ENCODE assay signal across 1 cellular context in genomic region chr2:102235491-102235890, GRCh38.
TF ChIP-seq lines count a peak whose summit lies in the region.

No MANE protein-coding gene starts in this region.

TF ChIP-seq in HepG2, 621 proteins besides CTCF, POLR2A, EP300 and RAD21 (continued from another document and continues in another):
- TF ChIP-seq ZBTB49 (CRISPR knock-in tag; IDR thresholded peaks at IDR 0.05; ENCODE audit: borderline replicate concordance) (no peak), ZMYM3 (CRISPR knock-in tag; IDR thresholded peaks at IDR 0.05) (0 out of 2 replicates have a peak, but pooled peaks have one; percentile 19), ZNF816 (CRISPR knock-in tag; IDR thresholded peaks at IDR 0.05; ENCODE audit: borderline replicate concordance) (no peak), ZNF546 (CRISPR knock-in tag; conservative IDR thresholded peaks at IDR 0.05) (no peak), GABPA (IDR thresholded peaks at IDR 0.05; ENCODE audit: low read depth, low read length) (no peak), GABPA (CRISPR knock-in tag; IDR thresholded peaks at IDR 0.05; ENCODE audit: low read depth) (0 out of 2 replicates have a peak, but pooled peaks have one; percentile 8), PCBP1 (IDR thresholded peaks at IDR 0.05; ENCODE audit: borderline replicate concordance, low read depth, low read length) (no peak), THRA (CRISPR knock-in tag; IDR thresholded peaks at IDR 0.05; ENCODE audit: borderline replicate concordance) (0 out of 2 replicates have a peak, but pooled peaks have one; percentile 29), ZNF879 (CRISPR knock-in tag; IDR thresholded peaks at IDR 0.05) (no peak), SP4 (CRISPR knock-in tag; IDR thresholded peaks at IDR 0.05) (0 out of 2 replicates have a peak, but pooled peaks have one; percentile 21), ZNF329 (CRISPR knock-in tag; IDR thresholded peaks at IDR 0.05; ENCODE audit: low read depth) (no peak), NR2F6 (IDR thresholded peaks at IDR 0.05) (no peak), NR2F6 (CRISPR knock-in tag; IDR thresholded peaks at IDR 0.05) (peak; percentile 22; the same call in 1 of the 2 replicates), ZNF577 (CRISPR knock-in tag; IDR thresholded peaks at IDR 0.05; ENCODE audit: borderline replicate concordance, low read depth) (no peak), POLR2AphosphoS5 (IDR thresholded peaks at IDR 0.05; ENCODE audit: low read depth, low read length) (no peak), ZNF431 (CRISPR knock-in tag; IDR thresholded peaks at IDR 0.05; ENCODE audit: borderline replicate concordance, low read depth) (no peak), RFXANK (CRISPR knock-in tag; IDR thresholded peaks at IDR 0.05) (no peak), KDM1A (CRISPR knock-in tag; IDR thresholded peaks at IDR 0.05) (no peak), REPIN1 (CRISPR knock-in tag; IDR thresholded peaks at IDR 0.05; ENCODE audit: borderline replicate concordance, low read depth) (peak; percentile 30; the same call in 1 of the 2 replicates), NAIF1 (CRISPR knock-in tag; IDR thresholded peaks at IDR 0.05; ENCODE audit: borderline replicate concordance) (no peak), NPAS2 (CRISPR knock-in tag; IDR thresholded peaks at IDR 0.05; ENCODE audit: borderline replicate concordance) (no peak), KLF15 (CRISPR knock-in tag; IDR thresholded peaks at IDR 0.05; ENCODE audit: borderline replicate concordance) (no peak), ZIK1 (CRISPR knock-in tag; IDR thresholded peaks at IDR 0.05; ENCODE audit: borderline replicate concordance, low read depth) (no peak), DDIT3 (CRISPR knock-in tag; IDR thresholded peaks at IDR 0.05) (no peak), MLLT10 (CRISPR knock-in tag; IDR thresholded peaks at IDR 0.05) (no peak), ZNF460 (CRISPR knock-in tag; IDR thresholded peaks at IDR 0.05; ENCODE audit: borderline replicate concordance) (no peak), ZBTB21 (CRISPR knock-in tag; IDR thresholded peaks at IDR 0.05) (no peak), BORCS8-MEF2B (CRISPR knock-in tag; IDR thresholded peaks at IDR 0.05) (no peak), JUND (CRISPR knock-in tag; IDR thresholded peaks at IDR 0.05) (no peak), THAP9 (CRISPR knock-in tag; IDR thresholded peaks at IDR 0.05; ENCODE audit: borderline replicate concordance) (0 out of 2 replicates have a peak, but pooled peaks have one; percentile 16), ZNF572 (CRISPR knock-in tag; IDR thresholded peaks at IDR 0.05) (no peak), SAP130 (CRISPR knock-in tag; IDR thresholded peaks at IDR 0.05; ENCODE audit: low read depth) (peak; percentile 41; the same call in 1 of the 2 replicates), ZNF614 (CRISPR knock-in tag; IDR thresholded peaks at IDR 0.05; ENCODE audit: borderline replicate concordance) (0 out of 2 replicates have a peak, but pooled peaks have one; percentile 24), SOX6 (IDR thresholded peaks at IDR 0.05) (no peak), SOX6 (CRISPR knock-in tag; IDR thresholded peaks at IDR 0.05) (peak; percentile 18; the same call in 1 of the 2 replicates), KDM2A (CRISPR knock-in tag; IDR thresholded peaks at IDR 0.05; ENCODE audit: borderline replicate concordance, low read depth) (peak; percentile 56; the same call in 1 of the 2 replicates), HOXA3 (CRISPR knock-in tag; IDR thresholded peaks at IDR 0.05) (no peak), RXRB (CRISPR knock-in tag; IDR thresholded peaks at IDR 0.05; ENCODE audit: borderline replicate concordance) (0 out of 2 replicates have a peak, but pooled peaks have one; percentile 38), ZFYVE20 (CRISPR knock-in tag; IDR thresholded peaks at IDR 0.05; ENCODE audit: borderline replicate concordance, low read depth) (no peak), CREM (IDR thresholded peaks at IDR 0.05) (no peak), CREM (CRISPR knock-in tag; IDR thresholded peaks at IDR 0.05) (no peak), ZNF24 (IDR thresholded peaks at IDR 0.05) (no peak), ZNF451 (CRISPR knock-in tag; IDR thresholded peaks at IDR 0.05) (no peak), ZNF292 (CRISPR knock-in tag; IDR thresholded peaks at IDR 0.05; ENCODE audit: borderline replicate concordance, low read depth) (peak; percentile 67; the same call in 1 of the 2 replicates), HNRNPL (IDR thresholded peaks at IDR 0.05; ENCODE audit: low read depth, low read length) (peak; percentile 65; the same call in 1 of the 2 replicates), ZMYM4 (CRISPR knock-in tag; IDR thresholded peaks at IDR 0.05) (peak; percentile 57; the same call in 1 of the 2 replicates), ZNF124 (CRISPR knock-in tag; IDR thresholded peaks at IDR 0.05) (no peak)
- TF ChIP-seq, protein P1, sequence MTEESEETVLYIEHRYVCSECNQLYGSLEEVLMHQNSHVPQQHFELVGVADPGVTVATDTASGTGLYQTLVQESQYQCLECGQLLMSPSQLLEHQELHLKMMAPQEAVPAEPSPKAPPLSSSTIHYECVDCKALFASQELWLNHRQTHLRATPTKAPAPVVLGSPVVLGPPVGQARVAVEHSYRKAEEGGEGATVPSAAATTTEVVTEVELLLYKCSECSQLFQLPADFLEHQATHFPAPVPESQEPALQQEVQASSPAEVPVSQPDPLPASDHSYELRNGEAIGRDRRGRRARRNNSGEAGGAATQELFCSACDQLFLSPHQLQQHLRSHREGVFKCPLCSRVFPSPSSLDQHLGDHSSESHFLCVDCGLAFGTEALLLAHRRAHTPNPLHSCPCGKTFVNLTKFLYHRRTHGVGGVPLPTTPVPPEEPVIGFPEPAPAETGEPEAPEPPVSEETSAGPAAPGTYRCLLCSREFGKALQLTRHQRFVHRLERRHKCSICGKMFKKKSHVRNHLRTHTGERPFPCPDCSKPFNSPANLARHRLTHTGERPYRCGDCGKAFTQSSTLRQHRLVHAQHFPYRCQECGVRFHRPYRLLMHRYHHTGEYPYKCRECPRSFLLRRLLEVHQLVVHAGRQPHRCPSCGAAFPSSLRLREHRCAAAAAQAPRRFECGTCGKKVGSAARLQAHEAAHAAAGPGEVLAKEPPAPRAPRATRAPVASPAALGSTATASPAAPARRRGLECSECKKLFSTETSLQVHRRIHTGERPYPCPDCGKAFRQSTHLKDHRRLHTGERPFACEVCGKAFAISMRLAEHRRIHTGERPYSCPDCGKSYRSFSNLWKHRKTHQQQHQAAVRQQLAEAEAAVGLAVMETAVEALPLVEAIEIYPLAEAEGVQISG (CRISPR knock-in tag; IDR thresholded peaks at IDR 0.05) = peak; percentile 55; the same call in 1 of the 2 replicates
- TF ChIP-seq, protein P2, sequence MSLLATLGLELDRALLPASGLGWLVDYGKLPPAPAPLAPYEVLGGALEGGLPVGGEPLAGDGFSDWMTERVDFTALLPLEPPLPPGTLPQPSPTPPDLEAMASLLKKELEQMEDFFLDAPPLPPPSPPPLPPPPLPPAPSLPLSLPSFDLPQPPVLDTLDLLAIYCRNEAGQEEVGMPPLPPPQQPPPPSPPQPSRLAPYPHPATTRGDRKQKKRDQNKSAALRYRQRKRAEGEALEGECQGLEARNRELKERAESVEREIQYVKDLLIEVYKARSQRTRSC (CRISPR knock-in tag; IDR thresholded peaks at IDR 0.05; ENCODE audit: low read depth) = no peak
- TF ChIP-seq, protein P3, sequence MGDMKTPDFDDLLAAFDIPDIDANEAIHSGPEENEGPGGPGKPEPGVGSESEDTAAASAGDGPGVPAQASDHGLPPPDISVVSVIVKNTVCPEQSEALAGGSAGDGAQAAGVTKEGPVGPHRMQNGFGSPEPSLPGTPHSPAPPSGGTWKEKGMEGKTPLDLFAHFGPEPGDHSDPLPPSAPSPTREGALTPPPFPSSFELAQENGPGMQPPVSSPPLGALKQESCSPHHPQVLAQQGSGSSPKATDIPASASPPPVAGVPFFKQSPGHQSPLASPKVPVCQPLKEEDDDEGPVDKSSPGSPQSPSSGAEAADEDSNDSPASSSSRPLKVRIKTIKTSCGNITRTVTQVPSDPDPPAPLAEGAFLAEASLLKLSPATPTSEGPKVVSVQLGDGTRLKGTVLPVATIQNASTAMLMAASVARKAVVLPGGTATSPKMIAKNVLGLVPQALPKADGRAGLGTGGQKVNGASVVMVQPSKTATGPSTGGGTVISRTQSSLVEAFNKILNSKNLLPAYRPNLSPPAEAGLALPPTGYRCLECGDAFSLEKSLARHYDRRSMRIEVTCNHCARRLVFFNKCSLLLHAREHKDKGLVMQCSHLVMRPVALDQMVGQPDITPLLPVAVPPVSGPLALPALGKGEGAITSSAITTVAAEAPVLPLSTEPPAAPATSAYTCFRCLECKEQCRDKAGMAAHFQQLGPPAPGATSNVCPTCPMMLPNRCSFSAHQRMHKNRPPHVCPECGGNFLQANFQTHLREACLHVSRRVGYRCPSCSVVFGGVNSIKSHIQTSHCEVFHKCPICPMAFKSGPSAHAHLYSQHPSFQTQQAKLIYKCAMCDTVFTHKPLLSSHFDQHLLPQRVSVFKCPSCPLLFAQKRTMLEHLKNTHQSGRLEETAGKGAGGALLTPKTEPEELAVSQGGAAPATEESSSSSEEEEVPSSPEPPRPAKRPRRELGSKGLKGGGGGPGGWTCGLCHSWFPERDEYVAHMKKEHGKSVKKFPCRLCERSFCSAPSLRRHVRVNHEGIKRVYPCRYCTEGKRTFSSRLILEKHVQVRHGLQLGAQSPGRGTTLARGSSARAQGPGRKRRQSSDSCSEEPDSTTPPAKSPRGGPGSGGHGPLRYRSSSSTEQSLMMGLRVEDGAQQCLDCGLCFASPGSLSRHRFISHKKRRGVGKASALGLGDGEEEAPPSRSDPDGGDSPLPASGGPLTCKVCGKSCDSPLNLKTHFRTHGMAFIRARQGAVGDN (CRISPR knock-in tag; IDR thresholded peaks at IDR 0.05) = peak; percentile 52
- TF ChIP-seq, protein P4, sequence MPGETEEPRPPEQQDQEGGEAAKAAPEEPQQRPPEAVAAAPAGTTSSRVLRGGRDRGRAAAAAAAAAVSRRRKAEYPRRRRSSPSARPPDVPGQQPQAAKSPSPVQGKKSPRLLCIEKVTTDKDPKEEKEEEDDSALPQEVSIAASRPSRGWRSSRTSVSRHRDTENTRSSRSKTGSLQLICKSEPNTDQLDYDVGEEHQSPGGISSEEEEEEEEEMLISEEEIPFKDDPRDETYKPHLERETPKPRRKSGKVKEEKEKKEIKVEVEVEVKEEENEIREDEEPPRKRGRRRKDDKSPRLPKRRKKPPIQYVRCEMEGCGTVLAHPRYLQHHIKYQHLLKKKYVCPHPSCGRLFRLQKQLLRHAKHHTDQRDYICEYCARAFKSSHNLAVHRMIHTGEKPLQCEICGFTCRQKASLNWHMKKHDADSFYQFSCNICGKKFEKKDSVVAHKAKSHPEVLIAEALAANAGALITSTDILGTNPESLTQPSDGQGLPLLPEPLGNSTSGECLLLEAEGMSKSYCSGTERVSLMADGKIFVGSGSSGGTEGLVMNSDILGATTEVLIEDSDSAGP (CRISPR knock-in tag; IDR thresholded peaks at IDR 0.05; ENCODE audit: borderline replicate concordance) = peak; percentile 49; the same call in 1 of the 2 replicates
